18 cellular contexts compared by ENCODE assay signal in genomic region chr10:88209837-88210552, GRCh38.
DNase-seq lines count a peak whose midpoint lies in the region; ATAC-seq and TF ChIP-seq lines count a peak whose summit lies in the region.
"Had no signal": no experiment of that assay in that cellular context is flagged by ENCODE, and none has a peak within 500 bp of the region (broad histone marks: within the 10 kb centered on the region; RNA-seq: fewer than 3 reads in every experiment).

No MANE protein-coding gene starts in this region.

- DNase-seq in AG04449 (ENCODE audit: low read depth, low spot score), result peak; percentile 19
- peak; percentile 33 for DNase-seq in HCEC 1CT
- DNase-seq in astrocyte of the spinal cord (ENCODE audit: low read depth, low spot score), result peak; percentile 15
- DNase-seq in mesenchymal stem cell, result peak; percentile 34
- no peak for DNase-seq in inferior parietal cortex (ENCODE audit: extremely low spot score)
- no peak for DNase-seq in stimulated activated CD4-positive, alpha-beta T cell treated with anti-CD3 and anti-CD28 coated beads, Interleukin-4, amount 100 ng/mL, for 1 hour
- DNase-seq: ACHN; activated CD4-positive, alpha-beta T cell treated with anti-CD3 and anti-CD28 coated beads for 48 hours; activated naive CD8-positive, alpha-beta T cell treated with anti-CD3 and anti-CD28 coated beads, Interleukin-2, amount 50 U/mL, for 24 hours; activated T-cell treated with anti-CD3 and anti-CD28 coated beads, Interleukin-2, amount 50 U/mL, for 4 hours; hypothalamus; naive thymus-derived CD8-positive, alpha-beta T cell; NCI-H748 treated with DMSO at 0.1 percent for 48 hours; retina had no signal

- H2BK5ac ChIP-seq in mesenchymal stem cell (ENCODE audit: low read depth, low read length, poor library complexity, severe bottlenecking), result no peak overlapping the region

- 63% methylated on average over 2 of the region's 5 CpGs for WGBS in mesenchymal stem cell

- H3K27ac ChIP-seq in mesenchymal stem cell (ENCODE audit: low read length, poor library complexity, severe bottlenecking), result no peak overlapping the region
- H3K27ac ChIP-seq: RWPE1 had no signal

- no peaks in the 10 kb centered on the region for H3K4me1 ChIP-seq in mesenchymal stem cell (ENCODE audit: control insufficient read depth, insufficient read depth, low read depth, low read length)

- no peak overlapping the region for H2BK120ac ChIP-seq in mesenchymal stem cell (ENCODE audit: low read depth, low read length)

- no peak overlapping the region for H2AK5ac ChIP-seq in mesenchymal stem cell (ENCODE audit: low read length, severe bottlenecking)

- ATAC-seq in GM21737 (IDR thresholded peaks at IDR 0.05; ENCODE audit: unreplicated experiment), result no peak
- no peak for ATAC-seq in HG02981 (IDR thresholded peaks at IDR 0.05; ENCODE audit: unreplicated experiment)
- ATAC-seq: activated naive CD8-positive, alpha-beta T cell treated with anti-CD3 and anti-CD28 coated beads, Interleukin-2, amount 50 U/mL, for 24 hours; activated T-cell treated with anti-CD3 and anti-CD28 coated beads, Interleukin-2, amount 50 U/mL, for 4 hours; naive thymus-derived CD8-positive, alpha-beta T cell; stimulated activated effector memory CD8-positive, alpha-beta T cell treated with anti-CD3 and anti-CD28 coated beads, Interleukin-12 subunit alpha, Interleukin-12 subunit beta, amount 100 ng/mL, for 72 hours had no signal

- H3K4me2 ChIP-seq in mesenchymal stem cell (ENCODE audit: low read length, poor library complexity, severe bottlenecking), result no peak overlapping the region

- no peak overlapping the region for H3K23ac ChIP-seq in mesenchymal stem cell (ENCODE audit: low read length in 2 of 2)

- no peak overlapping the region for H2BK12ac ChIP-seq in mesenchymal stem cell (ENCODE audit: low read length in 2 of 2)

- no peaks in the 10 kb centered on the region for H3K27me3 ChIP-seq in mesenchymal stem cell (ENCODE audit: control insufficient read depth in 1 of 2, insufficient read depth in 1 of 2, low read length in 2 of 2)

- in situ Hi-C loops in astrocyte of the spinal cord (cut with HindIII; ENCODE audit: low sequenced_read_pairs), result no loop called here

- H3K4me3 ChIP-seq in AG04449 (ENCODE audit: low read depth, low read length) (no peak overlapping the region), astrocyte of the spinal cord (ENCODE audit: low read depth, low read length) (no peak overlapping the region), mesenchymal stem cell (ENCODE audit: insufficient read depth in 1 of 2, low read depth in 1 of 2, low read length in 2 of 2) (no peak overlapping the region)

- H2BK15ac ChIP-seq in mesenchymal stem cell (ENCODE audit: low read depth, poor library complexity, severe bottlenecking), result no peak overlapping the region

- POLR2A ChIA-PET in AG04449 (lab: Yijun Ruan, JAX), result no interaction called here

- H3K4ac ChIP-seq in mesenchymal stem cell (ENCODE audit: low read depth in 1 of 2, low read length in 2 of 2), result no peak overlapping the region

- H3K14ac ChIP-seq in mesenchymal stem cell (ENCODE audit: low read length in 2 of 2), result no peak overlapping the region

- no peak for TF ChIP-seq CTCF in AG04449 (IDR thresholded peaks at IDR 0.05; ENCODE audit: insufficient read depth, low read length, missing control alignments)
- no peak for TF ChIP-seq CTCF in astrocyte of the spinal cord (IDR thresholded peaks at IDR 0.05; ENCODE audit: low read depth, low read length)

- H3K79me1 ChIP-seq in mesenchymal stem cell (replicated peaks; ENCODE audit: low read length, poor library complexity, severe bottlenecking), result no peaks in the 10 kb centered on the region

- H3K36me3 ChIP-seq in mesenchymal stem cell (ENCODE audit: control insufficient read depth in 1 of 2, insufficient read depth in 2 of 2, low read depth in 1 of 2, low read length in 2 of 2), result no peaks in the 10 kb centered on the region

- H2AFZ ChIP-seq in mesenchymal stem cell (ENCODE audit: low read depth, low read length), result no peak overlapping the region

- H4K91ac ChIP-seq in mesenchymal stem cell (ENCODE audit: low read length), result no peak overlapping the region

- no peak overlapping the region for H3K9ac ChIP-seq in mesenchymal stem cell (ENCODE audit: low read length)

- CTCF ChIA-PET in AG04449 (lab: Yijun Ruan, JAX), result no interaction called here

- no peaks in the 10 kb centered on the region for H3K9me3 ChIP-seq in mesenchymal stem cell (ENCODE audit: control insufficient read depth, low read length)

- no peak overlapping the region for H4K8ac ChIP-seq in mesenchymal stem cell (ENCODE audit: low read length)

- H3K18ac ChIP-seq in mesenchymal stem cell (ENCODE audit: low read depth in 1 of 2, low read length in 2 of 2), result no peak overlapping the region

Comparison
In these comparisons a context has a peak if more than half of its experiments do, and no peak if none do; other contexts are left out.
1. DNase-seq: peak in AG04449 (single experiment), HCEC 1CT (single experiment), astrocyte of the spinal cord (single experiment) and mesenchymal stem cell (single experiment); none in inferior parietal cortex (single experiment) and stimulated activated CD4-positive, alpha-beta T cell treated with anti-CD3 and anti-CD28 coated beads, Interleukin-4, amount 100 ng/mL, for 1 hour (single experiment).